In genomic region chr3:13073042-13073906, GRCh38 we compare ENCODE assay signal across 1 cellular context.
A peak's percentile ranks its signal among the peaks of the same experiment; 100 is the strongest.
TF ChIP-seq lines count a peak whose summit lies in the region.

Gene IQSEC1, minus strand, starts transcription at chr3:13073429. Its CDS starts 415 bp downstream, at chr3:13073014.

TF ChIP-seq in GM12878, 131 proteins besides CTCF, POLR2A, EP300 and RAD21 (continued from another document):
- TF ChIP-seq RUNX3 (IDR thresholded peaks at IDR 0.05; ENCODE audit: low read length) (no peak), MYC (IDR thresholded peaks at IDR 0.05; ENCODE audit: insufficient read depth, insufficient read length, insufficient replicate concordance, low read length, severe bottlenecking) (no peak), MTA3 (IDR thresholded peaks at IDR 0.05; ENCODE audit: borderline replicate concordance, low read length) (no peak), BCL11A (IDR thresholded peaks at IDR 0.05; ENCODE audit: low read depth, low read length) (no peak), SMAD1 (IDR thresholded peaks at IDR 0.05; ENCODE audit: low read depth, partially characterized antibody) (no peak), POU2F2 (IDR thresholded peaks at IDR 0.05; ENCODE audit: borderline replicate concordance, low read depth, low read length) (no peak), JUND (IDR thresholded peaks at IDR 0.05; ENCODE audit: low read depth, low read length) (0 out of 2 replicates have a peak, but pooled peaks have one; percentile 12), NFXL1 (IDR thresholded peaks at IDR 0.05; ENCODE audit: borderline replicate concordance) (no peak), LARP7 (IDR thresholded peaks at IDR 0.05) (peak; percentile 60; the same call in 1 of the 2 replicates), YY1 (IDR thresholded peaks at IDR 0.05; ENCODE audit: low read depth, low read length) (0 out of 2 replicates have a peak, but pooled peaks have one; percentile 8), SIN3A (IDR thresholded peaks at IDR 0.05; ENCODE audit: low read depth, low read length) (peak; percentile 52; the same call in 1 of the 2 replicates), CREM (IDR thresholded peaks at IDR 0.05; ENCODE audit: low read depth) (peak; percentile 63), IKZF1 (conservative IDR thresholded peaks at IDR 0.05) (no peak), RCOR1 (conservative IDR thresholded peaks at IDR 0.05; ENCODE audit: low read depth, low read length) (peak; percentile 87; the same call in 1 of the 2 replicates), RELA (IDR thresholded peaks at IDR 0.05; ENCODE audit: borderline replicate concordance, partially characterized antibody) (no peak), SREBF1 (IDR thresholded peaks at IDR 0.05; ENCODE audit: low read length) (no peak), CREB1 (IDR thresholded peaks at IDR 0.05; ENCODE audit: low read depth) (peak; percentile 87), BHLHE40 (IDR thresholded peaks at IDR 0.05; ENCODE audit: borderline replicate concordance in 1 of 2, low read depth in 2 of 2, low read length in 1 of 2) (peak in 1 of 2 experiments; percentile 42; a peak in 1 of 4 replicates), FOS (IDR thresholded peaks at IDR 0.05; ENCODE audit: borderline replicate concordance, extremely low read depth, insufficient read length) (no peak), CBFB (IDR thresholded peaks at IDR 0.05; ENCODE audit: low read depth) (no peak), TCF12 (IDR thresholded peaks at IDR 0.05; ENCODE audit: low read depth, low read length) (no peak), ELK1 (IDR thresholded peaks at IDR 0.05; ENCODE audit: low read depth, low read length) (no peak), RFX5 (IDR thresholded peaks at IDR 0.05; ENCODE audit: low read depth, low read length) (peak; percentile 94), CHD2 (IDR thresholded peaks at IDR 0.05; ENCODE audit: borderline replicate concordance, low read depth, low read length) (peak; percentile 72), SKIL (IDR thresholded peaks at IDR 0.05; ENCODE audit: low read depth, poor library complexity, severe bottlenecking) (no peak), HSF1 (IDR thresholded peaks at IDR 0.05; ENCODE audit: low read depth, low read length) (no peak), DPF2 (IDR thresholded peaks at IDR 0.05) (peak; percentile 42; the same call in 1 of the 2 replicates), CHD4 (IDR thresholded peaks at IDR 0.05) (no peak), RB1 (IDR thresholded peaks at IDR 0.05; ENCODE audit: borderline replicate concordance) (peak; percentile 51; the same call in 1 of the 2 replicates), ZZZ3 (IDR thresholded peaks at IDR 0.05; ENCODE audit: control insufficient read depth, insufficient read length, low read depth) (no peak), STAT3 (IDR thresholded peaks at IDR 0.05; ENCODE audit: low read depth, low read length) (no peak), SMARCA5 (IDR thresholded peaks at IDR 0.05) (no peak), MXI1 (IDR thresholded peaks at IDR 0.05; ENCODE audit: low read depth, low read length) (peak; percentile 71; the same call in 1 of the 2 replicates), ZNF207 (IDR thresholded peaks at IDR 0.05; ENCODE audit: borderline replicate concordance) (no peak), MYB (IDR thresholded peaks at IDR 0.05; ENCODE audit: borderline replicate concordance, low read depth, low read length) (no peak), PAX8 (IDR thresholded peaks at IDR 0.05) (no peak), ATF7 (IDR thresholded peaks at IDR 0.05; ENCODE audit: low read depth) (no peak), NFIC (IDR thresholded peaks at IDR 0.05; ENCODE audit: low read depth, low read length) (no peak), YBX1 (IDR thresholded peaks at IDR 0.05) (no peak), HDGF (IDR thresholded peaks at IDR 0.05) (no peak), SREBF2 (IDR thresholded peaks at IDR 0.05; ENCODE audit: low read length) (no peak), RBBP5 (conservative IDR thresholded peaks at IDR 0.05) (no peak), PKNOX1 (IDR thresholded peaks at IDR 0.05) (no peak), TCF3 (IDR thresholded peaks at IDR 0.05; ENCODE audit: borderline replicate concordance, insufficient read depth, low read depth, low read length) (0 out of 2 replicates have a peak, but pooled peaks have one; percentile 26), SP1 (IDR thresholded peaks at IDR 0.05; ENCODE audit: low read depth, low read length) (peak; percentile 25), MEF2B (IDR thresholded peaks at IDR 0.05; ENCODE audit: partially characterized antibody, poor library complexity, severe bottlenecking) (no peak), BMI1 (IDR thresholded peaks at IDR 0.05; ENCODE audit: borderline replicate concordance) (peak; percentile 97), GATAD2B (conservative IDR thresholded peaks at IDR 0.05; ENCODE audit: low read depth) (peak; percentile 45; the same call in 1 of the 2 replicates)
